16 cellular contexts compared by ENCODE assay signal in the genomic region with DNA sequence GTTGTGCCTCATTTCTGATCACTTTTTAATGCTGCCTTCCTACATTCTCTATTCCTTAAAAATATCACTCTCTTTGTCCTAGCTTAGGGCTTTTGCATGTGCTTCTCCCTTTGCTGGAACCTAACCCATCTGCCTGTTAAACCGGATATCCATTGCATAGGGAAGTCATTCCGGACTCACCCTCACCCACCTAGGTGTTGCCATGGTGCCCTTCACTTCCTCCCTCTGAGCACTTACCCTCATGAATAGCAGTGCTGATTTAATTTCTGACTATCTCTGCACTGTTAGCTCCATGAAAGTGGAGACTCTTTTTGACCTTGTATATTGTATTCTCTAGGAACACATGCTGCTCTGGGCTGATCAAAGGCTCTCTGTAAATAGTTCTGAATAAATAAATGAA.
"Had no signal": no experiment of that assay in that cellular context is flagged by ENCODE, and none has a peak within 500 bp of the region (broad histone marks: within the 10 kb centered on the region; RNA-seq: fewer than 3 reads in every experiment).

No MANE protein-coding gene starts in this region.

- ATAC-seq: activated CD8-positive, alpha-beta T cell treated with anti-CD3 and anti-CD28 coated beads, Interleukin-2, amount 10 ng/mL, durations not matched to agents 7 days and 5 days; gastroesophageal sphincter; natural killer cell treated with Interleukin-12 subunit alpha and Interleukin-12 subunit beta and Interleukin-15 and Interleukin-18, amount 100 ng/mL, for 72 hours; sciatic nerve; stimulated activated naive B cell treated with anti-CD40 and anti-IgM and Interleukin-4, amounts not matched to agents 10 μg/mL and 1 μg/mL and 100 μg/mL, for 72 hours had no signal

- DNase-seq: activated CD4-positive, alpha-beta T cell treated with anti-CD3 and anti-CD28 coated beads for 1 hour; activated CD4-positive, alpha-beta T cell treated with anti-CD3 and anti-CD28 coated beads, Interleukin-2, amount 50 U/mL, for 1 hour; activated CD8-positive, alpha-beta T cell treated with anti-CD3 and anti-CD28 coated beads, Interleukin-2, amount 10 ng/mL, durations not matched to agents 7 days and 5 days; activated gamma-delta T cell treated with Interleukin-2 at 50 U/mL for 16 hours; aorta; head of caudate nucleus; hypothalamus; small intestine; stimulated activated CD4-positive, alpha-beta T cell treated with anti-CD3 and anti-CD28 coated beads, Interleukin-15, amount 100 ng/mL, for 24 hours; stimulated activated naive B cell treated with anti-CD40 and anti-IgM and Interleukin-4, amounts not matched to agents 10 μg/mL and 1 μg/mL and 100 μg/mL, for 72 hours; testis; trophoblast cell had no signal

- H3K4me3 ChIP-seq: gastroesophageal sphincter, testis, vagina had no signal

- H3K9me3 ChIP-seq: gastroesophageal sphincter, testis, vagina had no signal

- H3K4me1 ChIP-seq: gastroesophageal sphincter, testis, vagina had no signal

- H3K36me3 ChIP-seq: gastroesophageal sphincter, vagina had no signal

- H3K27me3 ChIP-seq: gastroesophageal sphincter, testis, vagina had no signal
